ENCODE assay signal across 17 cellular contexts in the genomic region with DNA sequence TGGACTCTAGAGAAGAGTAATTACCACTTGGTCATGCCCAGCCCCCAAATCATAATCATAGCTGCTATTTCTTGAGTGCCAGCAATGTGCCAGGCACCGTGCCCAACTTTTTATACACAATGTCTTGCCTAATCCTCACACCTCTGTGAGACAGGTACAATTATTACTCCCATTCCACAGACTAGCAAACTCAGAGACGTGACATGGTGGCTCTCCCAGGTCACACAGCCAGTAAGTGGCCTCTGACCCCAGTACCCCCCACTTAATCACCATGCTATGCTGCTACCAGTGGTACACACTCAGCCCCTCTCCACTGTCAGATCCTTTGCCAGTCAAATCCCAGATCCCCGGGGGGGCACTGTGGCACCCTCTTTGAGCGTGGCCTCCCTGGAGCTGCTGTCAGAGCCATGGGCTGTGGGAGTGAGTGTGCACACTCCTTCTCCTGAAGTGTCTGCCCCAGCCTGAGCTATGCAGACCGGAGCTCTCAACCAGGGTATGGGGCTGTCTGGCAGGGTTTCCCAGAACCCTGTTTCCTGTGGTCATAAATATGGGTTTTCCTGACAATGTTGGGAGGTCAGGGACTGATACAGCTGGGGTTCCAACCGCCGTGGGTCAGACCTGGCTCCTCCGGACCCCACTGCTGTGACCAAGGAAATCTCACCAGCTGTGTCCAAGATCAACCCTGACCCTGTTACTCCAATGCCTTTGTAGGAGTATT. TPM values are rescaled to one million over a fixed set of nuclear protein-coding genes. Genes with fewer than 3 reads are reported as not detected.
"Had no signal": no experiment of that assay in that cellular context is flagged by ENCODE, and none has a peak within 500 bp of the region (broad histone marks: within the 10 kb centered on the region; RNA-seq: fewer than 3 reads in every experiment).

No MANE protein-coding gene starts in this region.

- H3K9me3 Mint-ChIP-seq: activated CD4-positive, alpha-beta memory T cell treated with anti-CD3 and anti-CD28 coated beads, Interleukin-2, amount 10 ng/mL, durations not matched to agents 7 days and 5 days; activated naive CD4-positive, alpha-beta T cell treated with anti-CD3 and anti-CD28 coated beads, Interleukin-2, amount 50 U/mL, for 24 hours; activated T-cell treated with anti-CD3 and anti-CD28 coated beads, Interleukin-2, amount 50 U/mL, for 24 hours; stimulated activated naive B cell treated with anti-CD40 and anti-IgM and Interleukin-4, amounts not matched to agents 10 μg/mL and 1 μg/mL and 100 μg/mL, for 72 hours had no signal

- H3K27me3 ChIP-seq: thyroid gland had no signal

- ATAC-seq: stimulated activated naive B cell treated with anti-CD40 and anti-IgM and Interleukin-4, amounts not matched to agents 10 μg/mL and 1 μg/mL and 100 μg/mL, for 72 hours had no signal

- H3K4me1 ChIP-seq: parathyroid adenoma, thyroid gland had no signal

- H3K27ac Mint-ChIP-seq: activated CD4-positive, alpha-beta memory T cell treated with anti-CD3 and anti-CD28 coated beads, Interleukin-2, amount 10 ng/mL, durations not matched to agents 7 days and 5 days; activated naive CD4-positive, alpha-beta T cell treated with anti-CD3 and anti-CD28 coated beads, Interleukin-2, amount 50 U/mL, for 24 hours; activated T-cell treated with anti-CD3 and anti-CD28 coated beads, Interleukin-2, amount 50 U/mL, for 24 hours; stimulated activated naive B cell treated with anti-CD40 and anti-IgM and Interleukin-4, amounts not matched to agents 10 μg/mL and 1 μg/mL and 100 μg/mL, for 72 hours had no signal

- H3K4me3 ChIP-seq: coronary artery, SK-N-MC, thyroid gland had no signal

- H3K36me3 Mint-ChIP-seq: activated naive CD4-positive, alpha-beta T cell treated with anti-CD3 and anti-CD28 coated beads, Interleukin-2, amount 50 U/mL, for 24 hours; stimulated activated naive B cell treated with anti-CD40 and anti-IgM and Interleukin-4, amounts not matched to agents 10 μg/mL and 1 μg/mL and 100 μg/mL, for 72 hours had no signal

- H3K79me2 ChIP-seq: parathyroid adenoma had no signal

- H3K4me3 Mint-ChIP-seq: activated CD4-positive, alpha-beta memory T cell treated with anti-CD3 and anti-CD28 coated beads, Interleukin-2, amount 10 ng/mL, durations not matched to agents 7 days and 5 days; activated naive CD4-positive, alpha-beta T cell treated with anti-CD3 and anti-CD28 coated beads, Interleukin-2, amount 50 U/mL, for 24 hours; activated T-cell treated with anti-CD3 and anti-CD28 coated beads, Interleukin-2, amount 50 U/mL, for 24 hours; stimulated activated naive B cell treated with anti-CD40 and anti-IgM and Interleukin-4, amounts not matched to agents 10 μg/mL and 1 μg/mL and 100 μg/mL, for 72 hours had no signal

- H2AFZ ChIP-seq: parathyroid adenoma had no signal

- H3K27ac ChIP-seq: coronary artery, parathyroid adenoma, SK-N-MC, thyroid gland had no signal

- H3K4me1 Mint-ChIP-seq: activated CD4-positive, alpha-beta memory T cell treated with anti-CD3 and anti-CD28 coated beads, Interleukin-2, amount 10 ng/mL, durations not matched to agents 7 days and 5 days; activated naive CD4-positive, alpha-beta T cell treated with anti-CD3 and anti-CD28 coated beads, Interleukin-2, amount 50 U/mL, for 24 hours; stimulated activated naive B cell treated with anti-CD40 and anti-IgM and Interleukin-4, amounts not matched to agents 10 μg/mL and 1 μg/mL and 100 μg/mL, for 72 hours had no signal

- H3K27me3 Mint-ChIP-seq: activated naive CD4-positive, alpha-beta T cell treated with anti-CD3 and anti-CD28 coated beads, Interleukin-2, amount 50 U/mL, for 24 hours had no signal

- H3K9ac ChIP-seq: parathyroid adenoma had no signal

- H3K9me3 ChIP-seq: thyroid gland had no signal

- H3K36me3 ChIP-seq: thyroid gland had no signal

- DNase-seq: activated CD4-positive, alpha-beta memory T cell treated with anti-CD3 and anti-CD28 coated beads, Interleukin-2, amount 10 ng/mL, durations not matched to agents 7 days and 5 days; activated T-cell treated with anti-CD3 and anti-CD28 coated beads, Interleukin-2, amount 50 U/mL, for 24 hours; central memory CD4-positive, alpha-beta T cell; effector CD4-positive, alpha-beta T cell; foreskin melanocyte; head of caudate nucleus; stimulated activated CD4-positive, alpha-beta T cell treated with anti-CD3 and anti-CD28 coated beads, Interleukin-4, amount 100 ng/mL, for 1 hour; stimulated activated naive B cell treated with anti-CD40 and anti-IgM and Interleukin-4, amounts not matched to agents 10 μg/mL and 1 μg/mL and 100 μg/mL, for 72 hours; T-helper 1 cell; T1000; thyroid gland had no signal

RNA-seq across cellular contexts. Expression of gene LACTBL1, which starts 51.8 kb away (rescaled TPM):
- total RNA-seq: activated CD4-positive, alpha-beta memory T cell treated with anti-CD3 and anti-CD28 coated beads, Interleukin-2, amount 10 ng/mL, durations not matched to agents 7 days and 5 days; fibroblast of lung; renal cortical epithelial cell; thyroid gland had no signal
- polyA plus RNA-seq: fibroblast of lung had no signal
